1 cellular context compared by ENCODE assay signal in the genomic region with DNA sequence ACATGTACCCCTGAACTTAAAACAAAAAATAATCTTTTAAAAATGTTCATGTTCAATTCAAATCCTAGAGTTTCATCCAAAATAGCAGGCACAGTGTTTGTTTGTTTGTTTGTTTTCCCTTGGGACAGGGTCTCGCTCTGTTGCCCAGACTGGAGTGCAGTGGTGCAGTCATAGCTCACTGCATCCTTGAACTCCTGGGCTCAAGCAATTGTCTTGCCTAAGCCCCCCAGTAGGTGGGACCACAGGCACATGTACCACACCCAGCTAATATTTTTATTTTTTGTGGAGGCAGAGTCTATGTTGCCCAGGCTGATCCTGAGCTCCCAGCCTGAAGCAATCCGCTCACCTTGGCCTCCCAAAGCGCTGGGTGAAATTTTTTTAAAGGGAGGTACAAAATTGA.
TF ChIP-seq lines count a peak whose summit lies in the region.

No MANE protein-coding gene starts in this region.

TF ChIP-seq in K562, 482 proteins besides CTCF, POLR2A, EP300 and RAD21:
- TF ChIP-seq ZNF121 (CRISPR knock-in tag; conservative IDR thresholded peaks at IDR 0.05) (peak; percentile 72), HOXB6 (CRISPR knock-in tag; IDR thresholded peaks at IDR 0.05; ENCODE audit: borderline replicate concordance) (no peak)
